In the genomic region with DNA sequence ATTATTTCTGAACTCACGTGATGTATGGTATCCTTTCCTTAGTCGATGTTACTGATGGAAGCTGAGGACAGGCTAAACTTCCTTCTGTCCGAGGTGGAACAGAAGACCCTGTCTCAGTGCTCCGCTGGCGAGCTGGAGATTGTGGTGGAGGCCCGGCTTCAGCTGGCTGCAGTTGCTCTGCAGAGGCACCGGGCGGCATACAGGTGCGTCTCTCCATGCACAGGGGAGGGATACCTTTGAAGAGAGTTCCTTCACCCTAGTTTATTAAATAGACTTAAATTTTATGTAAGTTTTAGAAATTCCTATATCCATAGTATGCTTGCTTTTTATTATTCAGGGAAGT, we compare ENCODE assay signal across 8 cellular contexts.
DNase-seq lines count a peak whose midpoint lies in the region; ATAC-seq and TF ChIP-seq lines count a peak whose summit lies in the region.

No MANE protein-coding gene starts in this region.

- H4K20me1 ChIP-seq in HCT116 (ENCODE audit: insufficient read depth) (no peaks in the 10 kb centered on the region), MM.1S (ENCODE audit: insufficient read depth, low read length) (no peaks in the 10 kb centered on the region)

- peak overlapping the region; percentile 91 for H3K4me3 Mint-ChIP-seq in activated CD4-positive, alpha-beta T cell treated with anti-CD3 and anti-CD28 coated beads, Interleukin-2, amount 10 ng/mL, durations not matched to agents 24 days and 14 days
- peak overlapping the region; percentile 87 for H3K4me3 Mint-ChIP-seq in activated CD8-positive, alpha-beta T cell treated with anti-CD3 and anti-CD28 coated beads, Interleukin-2, amount 10 ng/mL, durations not matched to agents 7 days and 5 days

- no peaks in the 10 kb centered on the region for H3K9me3 Mint-ChIP-seq in activated CD4-positive, alpha-beta T cell treated with anti-CD3 and anti-CD28 coated beads, Interleukin-2, amount 10 ng/mL, durations not matched to agents 24 days and 14 days
- H3K9me3 Mint-ChIP-seq in activated CD8-positive, alpha-beta T cell treated with anti-CD3 and anti-CD28 coated beads, Interleukin-2, amount 10 ng/mL, durations not matched to agents 7 days and 5 days (ENCODE audit: insufficient read depth): no peaks in the 10 kb centered on the region

- TF ChIP-seq POLR2A in HCT116 (IDR thresholded peaks at IDR 0.05; ENCODE audit: borderline replicate concordance, extremely low read depth, insufficient read depth, insufficient read length): no peak
- no peak for TF ChIP-seq POLR2A in heart left ventricle (IDR thresholded peaks at IDR 0.05)

- H3K9me2 ChIP-seq in HCT116 (ENCODE audit: insufficient read depth) (no peaks in the 10 kb centered on the region), MM.1S (replicated peaks; ENCODE audit: insufficient read depth, low read length) (no peaks in the 10 kb centered on the region)

- H3K4me2 ChIP-seq in HCT116 (ENCODE audit: low read length) (no peak overlapping the region), MM.1S (ENCODE audit: low read depth, low read length) (peak overlapping the region; percentile 58)

- peak; percentile 62 for ATAC-seq in HCT116
- ATAC-seq in activated CD8-positive, alpha-beta T cell treated with anti-CD3 and anti-CD28 coated beads, Interleukin-2, amount 10 ng/mL, durations not matched to agents 7 days and 5 days: peak; percentile 80
- no peak for ATAC-seq in heart left ventricle

- CTCF ChIA-PET in HCT116 (lab: Charles Lee): no interaction called here
- CTCF ChIA-PET in activated CD8-positive, alpha-beta T cell treated with anti-CD3 and anti-CD28 coated beads, Interleukin-2, amount 10 ng/mL, durations not matched to agents 7 days and 5 days (lab: Charles Lee): interaction anchor here (1.1 to 1.2 kb wide), 2 partner anchors 57 to 647 kb away, joined by 3 read pairs; no protein-coding TSS in a partner anchor

- TF ChIP-seq CTCF in HCT116 (IDR thresholded peaks at IDR 0.05 in 2 of 3, conservative IDR thresholded peaks at IDR 0.05 in 1 of 3; ENCODE audit: borderline replicate concordance in 1 of 3, insufficient read depth in 1 of 3, low read depth in 2 of 3, low read length in 2 of 3) (peak in 2 of 3 experiments; percentile 17 to 22; a peak in 1 of 6 replicates), MM.1S (IDR thresholded peaks at IDR 0.05; ENCODE audit: low read length) (peak; percentile 55), heart left ventricle (IDR thresholded peaks at IDR 0.05) (no peak)

- H3K36me3 ChIP-seq in HCT116 (ENCODE audit: control insufficient read depth in 1 of 2, insufficient read depth in 2 of 2, low read length in 2 of 2) (no peaks in the 10 kb centered on the region), MM.1S (replicated peaks; ENCODE audit: insufficient read depth, low read length) (no peaks in the 10 kb centered on the region), heart left ventricle (no peaks in the 10 kb centered on the region)

- no peaks in the 10 kb centered on the region for H3K4me1 ChIP-seq in HCT116 (ENCODE audit: control insufficient read depth in 1 of 2, insufficient read depth in 2 of 2, low read length in 2 of 2)
- peaks cover 9% of the 10 kb centered on the region for H3K4me1 ChIP-seq in MM.1S (ENCODE audit: low read length)
- peaks cover 0 to 13% (median 0%) of the 10 kb centered on the region in 12 donors for H3K4me1 ChIP-seq in heart left ventricle

- H3K36me3 Mint-ChIP-seq in activated CD4-positive, alpha-beta T cell treated with anti-CD3 and anti-CD28 coated beads, Interleukin-2, amount 10 ng/mL, durations not matched to agents 24 days and 14 days (ENCODE audit: low read depth): no peaks in the 10 kb centered on the region
- H3K36me3 Mint-ChIP-seq in activated CD8-positive, alpha-beta T cell treated with anti-CD3 and anti-CD28 coated beads, Interleukin-2, amount 10 ng/mL, durations not matched to agents 7 days and 5 days (ENCODE audit: low read depth): no peaks in the 10 kb centered on the region

- intact Hi-C loops in activated CD4-positive, alpha-beta T cell treated with anti-CD3 and anti-CD28 coated beads, Interleukin-2, amount 10 ng/mL, durations not matched to agents 24 days and 14 days (cut with micrococcal nuclease): no loop called here
- intact Hi-C loops in HCT116 (cut with micrococcal nuclease): no loop called here
- intact Hi-C loops in heart left ventricle (cut with DNase I): no loop called here

- no TSS peak for BruUV-seq in HCT116 (replicated peaks; lab: Mats Ljungman, UMichigan)

- RAD21 ChIA-PET in HCT116 (lab: Charles Lee; ENCODE audit: low non-redundant PET in 1 of 2, low total read pairs in 2 of 2, uncharacterized antibody in 2 of 2, unreplicated experiment in 2 of 2): no interaction called here

- H3K27me3 ChIP-seq in HCT116 (ENCODE audit: insufficient read depth, low read length) (peaks cover 16% of the 10 kb centered on the region), MM.1S (replicated peaks; ENCODE audit: insufficient read depth, low read length) (no peaks in the 10 kb centered on the region), heart left ventricle (no peaks in the 10 kb centered on the region)

- 50 to 76% (median 63%) methylated on average over 9 of the region's 9 CpGs for WGBS in heart left ventricle, 4 donors

- no peak overlapping the region for H2AFZ ChIP-seq in HCT116 (ENCODE audit: low read depth, low read length, poor library complexity, severe bottlenecking)
- H2AFZ ChIP-seq in MM.1S (ENCODE audit: low read length): peak overlapping the region; percentile 67

- peaks cover 21% of the 10 kb centered on the region for H3F3A ChIP-seq in MM.1S (ENCODE audit: insufficient read depth, low read length)

- POLR2A ChIA-PET in HCT116 (lab: Charles Lee): no interaction called here
- POLR2A ChIA-PET in activated CD8-positive, alpha-beta T cell treated with anti-CD3 and anti-CD28 coated beads, Interleukin-2, amount 10 ng/mL, durations not matched to agents 7 days and 5 days (lab: Charles Lee): interaction anchor here (0.6 to 1.0 kb wide), 2 partner anchors 186 to 1137 kb away, joined by 3 to 4 read pairs; a partner anchor contains a TSS

- H3K4me3 ChIP-seq in HCT116 (replicated peaks in 1 of 2; ENCODE audit: low read depth in 1 of 2, low read length in 2 of 2) (no peak overlapping the region), MM.1S (ENCODE audit: low read length) (peak overlapping the region; percentile 67), heart left ventricle (peak overlapping the region in 10 of 12 donors; percentile 27 to 60 (median 46))

- peak; percentile 76 for DNase-seq in activated CD4-positive, alpha-beta T cell treated with anti-CD3 and anti-CD28 coated beads, Interleukin-2, amount 10 ng/mL, durations not matched to agents 24 days and 14 days
- DNase-seq in activated CD4-positive, alpha-beta T cell treated with anti-CD3 and anti-CD28 coated beads for 4 hours: no peak
- no peak for DNase-seq in HCT116 (ENCODE audit: low read depth, low spot score)
- DNase-seq in MM.1S: peak; percentile 84
- peak; percentile 45 for DNase-seq in activated CD8-positive, alpha-beta T cell treated with anti-CD3 and anti-CD28 coated beads, Interleukin-2, amount 10 ng/mL, durations not matched to agents 7 days and 5 days
- DNase-seq in heart left ventricle: peak in 1 of 5 donors; percentile 56
- peak; percentile 5 for DNase-seq in stimulated activated naive CD4-positive, alpha-beta T cell treated with Interleukin-2 at 50 U/mL for 16 hours (lab: John Stamatoyannopoulos, UW)
- DNase-seq in mucosa of gallbladder (ENCODE audit: low spot score): no peak

- peak overlapping the region; percentile 92 for H3K27ac Mint-ChIP-seq in activated CD4-positive, alpha-beta T cell treated with anti-CD3 and anti-CD28 coated beads, Interleukin-2, amount 10 ng/mL, durations not matched to agents 24 days and 14 days
- peak overlapping the region; percentile 94 for H3K27ac Mint-ChIP-seq in activated CD8-positive, alpha-beta T cell treated with anti-CD3 and anti-CD28 coated beads, Interleukin-2, amount 10 ng/mL, durations not matched to agents 7 days and 5 days

- H3K27me3 Mint-ChIP-seq in activated CD4-positive, alpha-beta T cell treated with anti-CD3 and anti-CD28 coated beads, Interleukin-2, amount 10 ng/mL, durations not matched to agents 24 days and 14 days: no peaks in the 10 kb centered on the region
- no peaks in the 10 kb centered on the region for H3K27me3 Mint-ChIP-seq in activated CD8-positive, alpha-beta T cell treated with anti-CD3 and anti-CD28 coated beads, Interleukin-2, amount 10 ng/mL, durations not matched to agents 7 days and 5 days (ENCODE audit: low read depth)

- H3K27ac ChIP-seq in HCT116 (ENCODE audit: low read depth, low read length) (no peak overlapping the region), MM.1S (ENCODE audit: low read length) (peak overlapping the region; percentile 81), heart left ventricle (peak overlapping the region in 4 of 12 donors; percentile 36 to 73 (median 55))

- no peak overlapping the region for H3K9ac ChIP-seq in HCT116 (ENCODE audit: low read length)
- H3K9ac ChIP-seq in MM.1S (ENCODE audit: low read length): peak overlapping the region; percentile 50

- no peak for TF ChIP-seq RAD21 in HCT116 (IDR thresholded peaks at IDR 0.05; ENCODE audit: low read depth)

- no peaks in the 10 kb centered on the region for H3K9me3 ChIP-seq in HCT116 (ENCODE audit: control insufficient read depth in 1 of 2, insufficient read depth in 1 of 2, low read depth in 1 of 2, low read length in 2 of 2)
- H3K9me3 ChIP-seq in MM.1S (replicated peaks; ENCODE audit: insufficient read depth, low read length): no peaks in the 10 kb centered on the region
- no peaks in the 10 kb centered on the region for H3K9me3 ChIP-seq in heart left ventricle

- H3K4me1 Mint-ChIP-seq in activated CD4-positive, alpha-beta T cell treated with anti-CD3 and anti-CD28 coated beads, Interleukin-2, amount 10 ng/mL, durations not matched to agents 24 days and 14 days: peaks cover 7% of the 10 kb centered on the region
- peaks cover 13% of the 10 kb centered on the region for H3K4me1 Mint-ChIP-seq in activated CD8-positive, alpha-beta T cell treated with anti-CD3 and anti-CD28 coated beads, Interleukin-2, amount 10 ng/mL, durations not matched to agents 7 days and 5 days (ENCODE audit: low read depth)

- H3K79me2 ChIP-seq in HCT116 (ENCODE audit: insufficient read depth, low read length): no peaks in the 10 kb centered on the region
- no peaks in the 10 kb centered on the region for H3K79me2 ChIP-seq in MM.1S (ENCODE audit: low read length)

TF ChIP-seq in HCT116, 20 proteins besides CTCF, POLR2A, EP300 and RAD21:
- TF ChIP-seq CEBPB (IDR thresholded peaks at IDR 0.05; ENCODE audit: low read depth) (no peak), FOSL1 (IDR thresholded peaks at IDR 0.05; ENCODE audit: low read depth) (no peak)
TF ChIP-seq in HCT116: peak in this region for 0.

Comparison
In these comparisons a context has a peak if more than half of its experiments do, and no peak if none do; other contexts are left out.
1. DNase-seq: peak in activated CD4-positive, alpha-beta T cell treated with anti-CD3 and anti-CD28 coated beads, Interleukin-2, amount 10 ng/mL, durations not matched to agents 24 days and 14 days (single experiment), MM.1S (single experiment), activated CD8-positive, alpha-beta T cell treated with anti-CD3 and anti-CD28 coated beads, Interleukin-2, amount 10 ng/mL, durations not matched to agents 7 days and 5 days (single experiment) and stimulated activated naive CD4-positive, alpha-beta T cell treated with Interleukin-2 at 50 U/mL for 16 hours (single experiment); none in activated CD4-positive, alpha-beta T cell treated with anti-CD3 and anti-CD28 coated beads for 4 hours (0 of 2), HCT116 (single experiment) and mucosa of gallbladder (single experiment).
2. ATAC-seq: peak in HCT116 (single experiment) and activated CD8-positive, alpha-beta T cell treated with anti-CD3 and anti-CD28 coated beads, Interleukin-2, amount 10 ng/mL, durations not matched to agents 7 days and 5 days (single experiment); none in heart left ventricle (0 of 4).
3. H3K4me3 ChIP-seq: peak in MM.1S (single experiment) and heart left ventricle (10 of 12); none in HCT116 (0 of 2).
4. CTCF ChIP-seq: peak in HCT116 (2 of 3) and MM.1S (single experiment); none in heart left ventricle (0 of 12).